Comparison of ENCODE assay signal across 11 cellular contexts in the genomic region with DNA sequence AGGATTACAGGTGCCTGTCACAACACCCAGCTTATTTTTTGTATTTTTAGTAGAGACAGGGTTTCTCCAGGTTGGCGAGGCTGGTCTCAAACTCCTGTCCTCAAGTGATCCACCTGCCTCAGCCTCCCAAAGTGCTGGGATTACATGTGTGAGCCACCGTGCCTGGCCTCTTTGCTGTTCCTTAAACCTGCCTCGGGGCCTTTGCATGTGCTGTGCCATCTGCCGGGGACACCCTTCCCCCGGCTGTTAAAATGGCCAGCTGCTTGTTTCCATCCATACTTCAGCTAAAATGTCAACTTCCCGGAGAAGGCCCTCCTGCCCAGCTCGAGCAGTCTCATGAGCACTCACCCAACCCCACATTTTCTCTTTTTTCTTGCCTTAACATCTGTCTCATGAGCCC. TPM values are rescaled to one million over a fixed set of nuclear protein-coding genes. Genes with fewer than 3 reads are reported as not detected.
"Had no signal": no experiment of that assay in that cellular context is flagged by ENCODE, and none has a peak within 500 bp of the region (broad histone marks: within the 10 kb centered on the region; RNA-seq: fewer than 3 reads in every experiment).

No MANE protein-coding gene starts in this region.

- H3K27ac Mint-ChIP-seq: GM23338, H9, HFFc6 had no signal

- FAIRE-seq: H1, H54 had no signal

- H3K36me3 ChIP-seq: HAP-1 had no signal

- H3K4me2 ChIP-seq: GM23338 had no signal

- H3K9me3 ChIP-seq: HAP-1 had no signal

- H2AFZ ChIP-seq: GM23248, GM23338 had no signal

- H3K4me3 Mint-ChIP-seq: GM23338, H9, HFFc6 had no signal

- H3K27ac ChIP-seq: GM23248 had no signal

- ATAC-seq: GM23338, HCT116 had no signal

- H3K9ac ChIP-seq: GM23248 had no signal

- H3K4me1 ChIP-seq: HAP-1 had no signal

- H3K4me3 ChIP-seq: GM23248, GM23338, HAP-1 had no signal

- DNase-seq: GM23248, GOT3, H7, H9, HCEC 1CT, HFFc6 had no signal

- H3K9me3 Mint-ChIP-seq: GM23338, H9, HFFc6 had no signal

RNA-seq across cellular contexts. Expression of a gene that starts 29.0 kb away (rescaled TPM):
- polyA plus RNA-seq: GM23338 had no signal
